ENCODE assay signal across 19 cellular contexts in the genomic region with DNA sequence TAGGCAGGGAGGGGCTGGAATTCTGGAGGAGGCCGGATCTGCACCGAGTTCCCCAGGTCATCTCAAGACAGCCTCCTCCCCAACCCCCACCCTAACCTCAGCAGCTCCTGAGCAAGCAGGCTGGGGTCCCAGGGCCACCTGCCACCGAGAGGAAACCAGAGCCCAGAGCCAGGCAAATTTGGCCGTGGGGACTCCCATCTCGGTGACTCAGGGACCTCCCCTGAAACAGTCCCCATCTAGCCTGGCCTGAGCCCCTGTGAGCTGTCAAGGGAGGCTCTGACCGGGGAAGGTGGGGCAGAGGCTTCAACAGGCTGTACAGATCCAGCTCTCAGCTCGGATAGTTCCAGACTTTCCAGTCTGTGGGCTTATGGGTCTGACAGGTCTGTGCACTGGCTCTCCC. TPM values are rescaled to one million over a fixed set of nuclear protein-coding genes. Genes with fewer than 3 reads are reported as not detected.
DNase-seq lines count a peak whose midpoint lies in the region; ATAC-seq and TF ChIP-seq lines count a peak whose summit lies in the region.
"Had no signal": no experiment of that assay in that cellular context is flagged by ENCODE, and none has a peak within 500 bp of the region (broad histone marks: within the 10 kb centered on the region; RNA-seq: fewer than 3 reads in every experiment).

No MANE protein-coding gene starts in this region.

- 0 out of 2 replicates have a peak, but pooled peaks cover 1% of the 10 kb centered on the region for H3K9me2 ChIP-seq in GM23338 (ENCODE audit: insufficient read depth)

- no peaks in the 10 kb centered on the region for H3K36me3 ChIP-seq in BLaER1 treated with 17β-estradiol and CSF1 and Interleukin-3, amounts not matched to agents 10 nM and 100 nM
- no peaks in the 10 kb centered on the region for H3K36me3 ChIP-seq in OCI-LY3 (replicated peaks; ENCODE audit: low read depth, low read length)
- no peaks in the 10 kb centered on the region for H3K36me3 ChIP-seq in osteoblast (ENCODE audit: insufficient read depth, low read length)
- H3K36me3 ChIP-seq in GM23338 (ENCODE audit: insufficient read depth) = no peaks in the 10 kb centered on the region

- no peak overlapping the region for H3K4me3 Mint-ChIP-seq in GM23338
- H3K4me3 Mint-ChIP-seq: T-helper 1 cell treated with Interleukin-12 subunit alpha and Interleukin-12 subunit beta and Interleukin-4 antibody, amounts not matched to agents 30 μg/mL and 1 μg/mL, for 36 hours; WTC11 had no signal

- 0 out of 22 replicates have a peak, but pooled peaks cover 0 to 6% (median 0%) of the 10 kb centered on the region in 11 experiments for H3K9me3 ChIP-seq in BLaER1 treated with 17β-estradiol and CSF1 and Interleukin-3, amounts not matched to agents 10 nM and 100 nM (replicated peaks in 1 of 11)
- no peaks in the 10 kb centered on the region for H3K9me3 ChIP-seq in OCI-LY3 (ENCODE audit: insufficient read depth, low read length)
- no peaks in the 10 kb centered on the region for H3K9me3 ChIP-seq in osteoblast (ENCODE audit: low read depth, low read length)

- H3K27me3 Mint-ChIP-seq in GM23338 (ENCODE audit: insufficient read depth, low read depth, poor library complexity) = no peaks in the 10 kb centered on the region

- peak overlapping the region in 6 of 11 experiments; percentile 3 to 69 (median 54); a peak in 7 of 22 replicates for H3K4me2 ChIP-seq in BLaER1 treated with 17β-estradiol and CSF1 and Interleukin-3, amounts not matched to agents 10 nM and 100 nM
- H3K4me2 ChIP-seq in OCI-LY3 (ENCODE audit: low read length) (peak overlapping the region; percentile 86), osteoblast (ENCODE audit: insufficient read depth, low read length) (no peak overlapping the region), GM23338 (no peak overlapping the region)

- no peak overlapping the region for H2AFZ ChIP-seq in OCI-LY3 (ENCODE audit: low read depth, low read length)
- no peak overlapping the region for H2AFZ ChIP-seq in osteoblast (ENCODE audit: low read length)
- no peak overlapping the region for H2AFZ ChIP-seq in GM23338

- H3K27me3 ChIP-seq in BLaER1 treated with 17β-estradiol and CSF1 and Interleukin-3, amounts not matched to agents 10 nM and 100 nM = no peaks in the 10 kb centered on the region
- H3K27me3 ChIP-seq in OCI-LY3 (ENCODE audit: low read depth, low read length) (no peaks in the 10 kb centered on the region), osteoblast (ENCODE audit: insufficient read depth, low read length) (peaks cover 10% of the 10 kb centered on the region), GM23338 (ENCODE audit: insufficient read depth) (no peaks in the 10 kb centered on the region)

- DNase-seq in GM19238 (ENCODE audit: insufficient read length, low spot score) = peak; percentile 27
- peak; percentile 78 for DNase-seq in osteoblast (ENCODE audit: insufficient read length, low spot score, missing footprints)
- DNase-seq in GM23338 (ENCODE audit: low spot score) = no peak
- DNase-seq in NCI-H1436 (lab: John Stamatoyannopoulos, UW) = no peak
- DNase-seq in SHP77 (lab: John Stamatoyannopoulos, UW) = no peak
- DNase-seq: HCEC 1CT; hypothalamus; kidney glomerular epithelial cell; MM.1S; NCI-H187; NCI-H446 treated with DMSO at 0.1 percent for 48 hours; occipital lobe; SIG-M5; stimulated activated CD4-positive, alpha-beta T cell treated with anti-CD3 and anti-CD28 coated beads, Interleukin-4, amount 100 ng/mL, for 24 hours had no signal

- H3K27ac Mint-ChIP-seq in GM23338 = no peak overlapping the region
- H3K27ac Mint-ChIP-seq: T-helper 1 cell treated with Interleukin-12 subunit alpha and Interleukin-12 subunit beta and Interleukin-4 antibody, amounts not matched to agents 30 μg/mL and 1 μg/mL, for 36 hours; WTC11 had no signal

- H3F3A ChIP-seq in GM23338 (replicated peaks; ENCODE audit: low read depth) = no peaks in the 10 kb centered on the region

- no peak overlapping the region for H3K4me3 ChIP-seq in BLaER1 treated with 17β-estradiol and CSF1 and Interleukin-3, amounts not matched to agents 10 nM and 100 nM
- H3K4me3 ChIP-seq in OCI-LY3 (ENCODE audit: low read length) (peak overlapping the region; percentile 58), osteoblast (ENCODE audit: insufficient read depth, low read length) (no peak overlapping the region), GM23338 (no peak overlapping the region)

- TF ChIP-seq CTCF in OCI-LY3 (IDR thresholded peaks at IDR 0.05; ENCODE audit: low read depth, low read length) (no peak), osteoblast (IDR thresholded peaks at IDR 0.05; ENCODE audit: extremely low read depth, low read depth, low read length) (no peak), GM23338 (conservative IDR thresholded peaks at IDR 0.05; ENCODE audit: low read depth in 2 of 2) (no peak)

- ATAC-seq in GM23338 (no peak), GM19328 (IDR thresholded peaks at IDR 0.05; ENCODE audit: unreplicated experiment) (no peak)
- ATAC-seq: WTC11 had no signal

- peaks cover 18 to 41% (median 38%) of the 10 kb centered on the region in 10 experiments for H3K4me1 ChIP-seq in BLaER1 treated with 17β-estradiol and CSF1 and Interleukin-3, amounts not matched to agents 10 nM and 100 nM
- H3K4me1 ChIP-seq in OCI-LY3 (ENCODE audit: low read length) = peaks cover 24% of the 10 kb centered on the region
- H3K4me1 ChIP-seq in osteoblast (ENCODE audit: insufficient read depth, low read length) = peaks cover 12% of the 10 kb centered on the region
- H3K4me1 ChIP-seq in GM23338 (ENCODE audit: insufficient read depth) = no peaks in the 10 kb centered on the region

- H3K79me2 ChIP-seq in OCI-LY3 (ENCODE audit: low read length) (no peaks in the 10 kb centered on the region), osteoblast (ENCODE audit: insufficient read depth, low read length) (no peaks in the 10 kb centered on the region), GM23338 (replicated peaks; ENCODE audit: insufficient read depth) (no peaks in the 10 kb centered on the region)

- H3K9ac ChIP-seq in BLaER1 treated with 17β-estradiol and CSF1 and Interleukin-3, amounts not matched to agents 10 nM and 100 nM = no peak overlapping the region
- H3K9ac ChIP-seq in OCI-LY3 (ENCODE audit: low read length) = peak overlapping the region; percentile 53; the same call in 1 of the 2 replicates

- H3K9me3 Mint-ChIP-seq in GM23338 = no peaks in the 10 kb centered on the region
- H3K9me3 Mint-ChIP-seq: T-helper 1 cell treated with Interleukin-12 subunit alpha and Interleukin-12 subunit beta and Interleukin-4 antibody, amounts not matched to agents 30 μg/mL and 1 μg/mL, for 36 hours; WTC11 had no signal

- H3K27ac ChIP-seq in BLaER1 treated with 17β-estradiol and CSF1 and Interleukin-3, amounts not matched to agents 10 nM and 100 nM = no peak overlapping the region
- H3K27ac ChIP-seq in OCI-LY3 (ENCODE audit: low read length) = peak overlapping the region; percentile 63
- no peak overlapping the region for H3K27ac ChIP-seq in osteoblast (ENCODE audit: low read depth, low read length)
- no peak overlapping the region for H3K27ac ChIP-seq in GM23338 (ENCODE audit: low read depth)

- no peaks in the 10 kb centered on the region for H4K20me1 ChIP-seq in BLaER1 treated with 17β-estradiol and CSF1 and Interleukin-3, amounts not matched to agents 10 nM and 100 nM
- H4K20me1 ChIP-seq in OCI-LY3 (ENCODE audit: insufficient read depth, low read length) = no peaks in the 10 kb centered on the region
- no peaks in the 10 kb centered on the region for H4K20me1 ChIP-seq in osteoblast (ENCODE audit: insufficient read depth, low read length)
- no peaks in the 10 kb centered on the region for H4K20me1 ChIP-seq in GM23338 (replicated peaks; ENCODE audit: insufficient read depth)

- H3K4me1 Mint-ChIP-seq in GM23338 = peaks cover 8% of the 10 kb centered on the region

- no peaks in the 10 kb centered on the region for H3K36me3 Mint-ChIP-seq in GM23338 (ENCODE audit: low read depth)
- H3K36me3 Mint-ChIP-seq: WTC11 had no signal

TF ChIP-seq in GM23338, 12 proteins besides CTCF, POLR2A, EP300 and RAD21 (continues in another document):
- no peak for TF ChIP-seq JUNB (IDR thresholded peaks at IDR 0.05; ENCODE audit: unreplicated experiment)
- TF ChIP-seq STAT1 (IDR thresholded peaks at IDR 0.05; ENCODE audit: unreplicated experiment) = no peak
- no peak for TF ChIP-seq POLR2AphosphoS5 (IDR thresholded peaks at IDR 0.05; ENCODE audit: low read depth)

RNA-seq across cellular contexts. Expression of a gene that starts 25.8 kb away (rescaled TPM):
- under 0.01 TPM in 1 of 2 replicates, not detected in the other for total RNA-seq in osteoblast
- total RNA-seq in GM23338 (2014; rRNA removed; shearing (Covaris generic)) = 0.31 TPM in 1 of 2 replicates, not detected in the other
- polyA plus RNA-seq in GM23338 (2016; fragmentation: Nextera tagmentation; extraction: Ambion mirVana) = 0.08 and 0.21 TPM in 2 replicates

Comparison
In these comparisons a context has a peak if more than half of its experiments do, and no peak if none do; other contexts are left out.
1. H3K4me2 ChIP-seq: peak in BLaER1 treated with 17β-estradiol and CSF1 and Interleukin-3, amounts not matched to agents 10 nM and 100 nM (6 of 11) and OCI-LY3 (single experiment); none in osteoblast (single experiment) and GM23338 (single experiment).
2. DNase-seq: peak in GM19238 (single experiment) and osteoblast (single experiment); none in GM23338 (single experiment), NCI-H1436 (single experiment) and SHP77 (0 of 2).